ENCODE assay signal across 16 cellular contexts in the genomic region with DNA sequence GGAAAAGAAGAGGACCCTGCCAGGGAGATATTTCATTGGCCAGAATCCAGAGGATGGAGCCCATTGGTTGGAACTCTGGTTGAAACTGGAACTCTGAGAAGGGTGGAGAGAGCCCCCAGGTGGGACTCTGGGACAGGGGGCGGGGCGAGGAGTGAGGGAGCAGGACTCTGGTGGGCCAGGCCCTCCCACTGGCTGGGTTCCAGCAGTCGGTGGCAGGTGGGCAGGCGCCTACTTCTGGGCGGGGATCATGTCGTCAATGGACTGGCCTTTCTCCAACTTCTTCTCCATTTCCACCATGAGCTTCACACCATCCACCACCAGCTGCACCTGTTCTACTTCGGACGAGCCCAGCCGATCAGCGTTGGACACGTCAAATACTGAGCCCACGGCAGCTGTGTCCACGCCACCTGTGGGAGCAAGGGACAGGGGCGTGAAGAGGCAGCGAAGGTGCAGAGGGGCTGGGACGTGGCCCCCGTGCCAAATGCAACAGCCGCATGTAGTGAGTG. TPM values are rescaled to one million over a fixed set of nuclear protein-coding genes. Genes with fewer than 3 reads are reported as not detected.
DNase-seq lines count a peak whose midpoint lies in the region; TF ChIP-seq lines count a peak whose summit lies in the region.
"Had no signal": no experiment of that assay in that cellular context is flagged by ENCODE, and none has a peak within 500 bp of the region (broad histone marks: within the 10 kb centered on the region; RNA-seq: fewer than 3 reads in every experiment).

No MANE protein-coding gene starts in this region.

- TF ChIP-seq CTCF in OCI-LY7 (conservative IDR thresholded peaks at IDR 0.05; ENCODE audit: low read length) (no peak), osteocyte (IDR thresholded peaks at IDR 0.05) (no peak)

- no peaks in the 10 kb centered on the region for H3K9me3 ChIP-seq in OCI-LY7 (ENCODE audit: low read length)
- H3K9me3 ChIP-seq: BLaER1, prostate gland had no signal

- no peaks in the 10 kb centered on the region for H3K36me3 ChIP-seq in OCI-LY7 (ENCODE audit: insufficient read depth, low read length)
- H3K36me3 ChIP-seq: prostate gland had no signal

- H4K20me1 ChIP-seq in OCI-LY7 (ENCODE audit: insufficient read depth, low read length): no peaks in the 10 kb centered on the region
- H4K20me1 ChIP-seq: BLaER1 had no signal

- DNase-seq in DMS153 treated with DMSO at 0.1 percent for 48 hours (lab: John Stamatoyannopoulos, UW; ENCODE audit: unreplicated experiment): peak; percentile 13
- DNase-seq in NCI-H1105 (lab: John Stamatoyannopoulos, UW): peak; percentile 96
- DNase-seq in NCI-H526 treated with DMSO at 0.1 percent for 48 hours (lab: John Stamatoyannopoulos, UW): peak; percentile 16
- peak; percentile 76 for DNase-seq in left kidney (ENCODE audit: low read depth, low spot score)
- DNase-seq in OCI-LY7 (ENCODE audit: low spot score): no peak
- no peak for DNase-seq in stimulated activated CD8-positive, alpha-beta memory T cell treated with anti-CD3 and anti-CD28 coated beads, Interleukin-4, amount 100 ng/mL, for 48 hours
- DNase-seq in osteocyte (ENCODE audit: extremely low spot score, unreplicated experiment): no peak
- DNase-seq: activated CD8-positive, alpha-beta memory T cell treated with anti-CD3 and anti-CD28 coated beads for 24 hours; left cardiac atrium had no signal

- H3K9me2 ChIP-seq in OCI-LY7 (ENCODE audit: insufficient read depth, low read length): no peaks in the 10 kb centered on the region

- BruUV-seq in OCI-LY7 (replicated peaks; lab: Mats Ljungman, UMichigan): no TSS peak

- no peak overlapping the region for H3K27ac ChIP-seq in OCI-LY7 (ENCODE audit: low read depth, low read length, poor library complexity, severe bottlenecking)
- H3K27ac ChIP-seq: BLaER1, coronary artery, heart left ventricle, prostate gland had no signal

- H3K9me3 Mint-ChIP-seq in osteocyte (ENCODE audit: unreplicated experiment): no peaks in the 10 kb centered on the region

- H3K4me1 Mint-ChIP-seq in osteocyte (ENCODE audit: unreplicated experiment): no peaks in the 10 kb centered on the region

- H3K27me3 Mint-ChIP-seq in osteocyte (ENCODE audit: unreplicated experiment): no peaks in the 10 kb centered on the region

- POLR2A ChIA-PET in OCI-LY7 (lab: Charles Lee): interaction anchor here (0.5 kb wide), 1 partner anchor 19 kb away, joined by 3 read pairs; no protein-coding TSS in a partner anchor

- CTCF ChIA-PET in OCI-LY7 (lab: Charles Lee; ENCODE audit: unreplicated experiment): no interaction called here

- no peak overlapping the region for H3K27ac Mint-ChIP-seq in osteocyte (ENCODE audit: unreplicated experiment)

- H3K36me3 Mint-ChIP-seq in osteocyte (ENCODE audit: unreplicated experiment): peaks cover 7% of the 10 kb centered on the region

- no peak overlapping the region for H3K4me2 ChIP-seq in OCI-LY7 (ENCODE audit: low read length)
- H3K4me2 ChIP-seq: BLaER1 had no signal

- peaks cover 4% of the 10 kb centered on the region for H3K4me1 ChIP-seq in OCI-LY7 (ENCODE audit: insufficient read depth, low read length, poor library complexity, severe bottlenecking)
- H3K4me1 ChIP-seq: BLaER1, prostate gland had no signal

- H3K4me3 ChIP-seq in OCI-LY7 (ENCODE audit: low read depth, low read length, poor library complexity, severe bottlenecking): no peak overlapping the region
- H3K4me3 ChIP-seq: BLaER1, coronary artery, heart left ventricle, prostate gland had no signal

- no peak overlapping the region for H2AFZ ChIP-seq in OCI-LY7 (ENCODE audit: low read length)

- H3K4me3 Mint-ChIP-seq in osteocyte (ENCODE audit: unreplicated experiment): no peak overlapping the region

- intact Hi-C loops in OCI-LY7 (cut with micrococcal nuclease; ENCODE audit: unreplicated experiment): no loop called here

- no peaks in the 10 kb centered on the region for H3K79me2 ChIP-seq in OCI-LY7 (ENCODE audit: insufficient read depth, low read depth, low read length)

RNA-seq across cellular contexts. Expression of a gene that starts 16.1 kb away (rescaled TPM):
- total RNA-seq in OCI-LY7 (2014; rRNA removed; shearing (Covaris generic)): not detected in 2 replicates
- total RNA-seq in OCI-LY7 (2022): not detected in 2 replicates
- total RNA-seq in osteocyte: not detected in 2 replicates
- total RNA-seq: astrocyte, SK-MEL-5, temporal lobe had no signal

RNA-seq across cellular contexts. Expression of a gene that starts 34.0 kb away (rescaled TPM):
- total RNA-seq in OCI-LY7 (2014; rRNA removed; shearing (Covaris generic)): not detected in 2 replicates
- total RNA-seq in OCI-LY7 (2022) (not detected in 2 replicates), osteocyte (0.21 TPM in 1 of 2 replicates, not detected in the other)

RNA-seq across cellular contexts. Expression of a gene that starts 55.5 kb away (rescaled TPM):
- 10.4 and 14.2 TPM in 2 replicates for total RNA-seq in OCI-LY7 (2014; rRNA removed; shearing (Covaris generic))
- 24.5 and 25.6 TPM in 2 replicates for total RNA-seq in OCI-LY7 (2022)
- 61.2 and 66.5 TPM in 2 replicates for total RNA-seq in osteocyte

Comparison
In these comparisons a context has a peak if more than half of its experiments do, and no peak if none do; other contexts are left out.
1. DNase-seq: peak in DMS153 treated with DMSO at 0.1 percent for 48 hours (single experiment), NCI-H1105 (single experiment), NCI-H526 treated with DMSO at 0.1 percent for 48 hours (single experiment) and left kidney (single experiment); none in OCI-LY7 (single experiment), stimulated activated CD8-positive, alpha-beta memory T cell treated with anti-CD3 and anti-CD28 coated beads, Interleukin-4, amount 100 ng/mL, for 48 hours (single experiment) and osteocyte (single experiment).